1 cellular context compared by ENCODE assay signal in the genomic region with DNA sequence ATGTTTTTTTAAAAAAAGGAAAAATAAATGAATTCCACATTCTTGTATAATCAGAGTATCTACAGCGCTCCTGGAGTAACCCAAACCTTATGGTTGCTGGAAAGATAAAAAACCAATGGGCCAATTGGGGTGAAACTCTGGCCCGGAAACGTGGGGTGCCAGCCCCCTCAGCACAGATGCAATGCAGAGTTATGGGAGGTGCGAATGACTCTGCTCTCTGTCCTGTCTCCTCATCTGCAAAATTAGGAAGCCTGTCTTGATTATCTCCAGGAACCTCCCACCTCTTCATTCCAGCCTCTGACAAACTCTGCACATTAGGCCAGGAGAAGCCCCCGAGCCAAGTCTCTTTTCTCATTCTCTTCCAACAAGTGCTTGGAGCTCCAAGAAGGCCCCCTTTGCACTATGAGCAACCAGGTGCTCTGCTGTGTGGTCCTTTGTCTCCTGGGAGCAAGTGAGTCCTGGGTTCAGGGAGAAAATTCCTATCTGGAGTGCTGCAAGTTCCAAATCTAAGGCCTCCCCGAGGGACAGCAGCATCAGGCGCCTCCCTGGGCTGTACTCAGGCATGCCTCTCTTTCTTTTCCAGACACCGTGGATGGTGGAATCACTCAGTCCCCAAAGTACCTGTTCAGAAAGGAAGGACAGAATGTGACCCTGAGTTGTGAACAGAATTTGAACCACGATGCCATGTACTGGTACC.
TF ChIP-seq lines count a peak whose summit lies in the region.

No MANE protein-coding gene starts in this region.

TF ChIP-seq in GM23338, 12 proteins besides CTCF, POLR2A, EP300 and RAD21 (continued from another document):
- TF ChIP-seq, protein P1, sequence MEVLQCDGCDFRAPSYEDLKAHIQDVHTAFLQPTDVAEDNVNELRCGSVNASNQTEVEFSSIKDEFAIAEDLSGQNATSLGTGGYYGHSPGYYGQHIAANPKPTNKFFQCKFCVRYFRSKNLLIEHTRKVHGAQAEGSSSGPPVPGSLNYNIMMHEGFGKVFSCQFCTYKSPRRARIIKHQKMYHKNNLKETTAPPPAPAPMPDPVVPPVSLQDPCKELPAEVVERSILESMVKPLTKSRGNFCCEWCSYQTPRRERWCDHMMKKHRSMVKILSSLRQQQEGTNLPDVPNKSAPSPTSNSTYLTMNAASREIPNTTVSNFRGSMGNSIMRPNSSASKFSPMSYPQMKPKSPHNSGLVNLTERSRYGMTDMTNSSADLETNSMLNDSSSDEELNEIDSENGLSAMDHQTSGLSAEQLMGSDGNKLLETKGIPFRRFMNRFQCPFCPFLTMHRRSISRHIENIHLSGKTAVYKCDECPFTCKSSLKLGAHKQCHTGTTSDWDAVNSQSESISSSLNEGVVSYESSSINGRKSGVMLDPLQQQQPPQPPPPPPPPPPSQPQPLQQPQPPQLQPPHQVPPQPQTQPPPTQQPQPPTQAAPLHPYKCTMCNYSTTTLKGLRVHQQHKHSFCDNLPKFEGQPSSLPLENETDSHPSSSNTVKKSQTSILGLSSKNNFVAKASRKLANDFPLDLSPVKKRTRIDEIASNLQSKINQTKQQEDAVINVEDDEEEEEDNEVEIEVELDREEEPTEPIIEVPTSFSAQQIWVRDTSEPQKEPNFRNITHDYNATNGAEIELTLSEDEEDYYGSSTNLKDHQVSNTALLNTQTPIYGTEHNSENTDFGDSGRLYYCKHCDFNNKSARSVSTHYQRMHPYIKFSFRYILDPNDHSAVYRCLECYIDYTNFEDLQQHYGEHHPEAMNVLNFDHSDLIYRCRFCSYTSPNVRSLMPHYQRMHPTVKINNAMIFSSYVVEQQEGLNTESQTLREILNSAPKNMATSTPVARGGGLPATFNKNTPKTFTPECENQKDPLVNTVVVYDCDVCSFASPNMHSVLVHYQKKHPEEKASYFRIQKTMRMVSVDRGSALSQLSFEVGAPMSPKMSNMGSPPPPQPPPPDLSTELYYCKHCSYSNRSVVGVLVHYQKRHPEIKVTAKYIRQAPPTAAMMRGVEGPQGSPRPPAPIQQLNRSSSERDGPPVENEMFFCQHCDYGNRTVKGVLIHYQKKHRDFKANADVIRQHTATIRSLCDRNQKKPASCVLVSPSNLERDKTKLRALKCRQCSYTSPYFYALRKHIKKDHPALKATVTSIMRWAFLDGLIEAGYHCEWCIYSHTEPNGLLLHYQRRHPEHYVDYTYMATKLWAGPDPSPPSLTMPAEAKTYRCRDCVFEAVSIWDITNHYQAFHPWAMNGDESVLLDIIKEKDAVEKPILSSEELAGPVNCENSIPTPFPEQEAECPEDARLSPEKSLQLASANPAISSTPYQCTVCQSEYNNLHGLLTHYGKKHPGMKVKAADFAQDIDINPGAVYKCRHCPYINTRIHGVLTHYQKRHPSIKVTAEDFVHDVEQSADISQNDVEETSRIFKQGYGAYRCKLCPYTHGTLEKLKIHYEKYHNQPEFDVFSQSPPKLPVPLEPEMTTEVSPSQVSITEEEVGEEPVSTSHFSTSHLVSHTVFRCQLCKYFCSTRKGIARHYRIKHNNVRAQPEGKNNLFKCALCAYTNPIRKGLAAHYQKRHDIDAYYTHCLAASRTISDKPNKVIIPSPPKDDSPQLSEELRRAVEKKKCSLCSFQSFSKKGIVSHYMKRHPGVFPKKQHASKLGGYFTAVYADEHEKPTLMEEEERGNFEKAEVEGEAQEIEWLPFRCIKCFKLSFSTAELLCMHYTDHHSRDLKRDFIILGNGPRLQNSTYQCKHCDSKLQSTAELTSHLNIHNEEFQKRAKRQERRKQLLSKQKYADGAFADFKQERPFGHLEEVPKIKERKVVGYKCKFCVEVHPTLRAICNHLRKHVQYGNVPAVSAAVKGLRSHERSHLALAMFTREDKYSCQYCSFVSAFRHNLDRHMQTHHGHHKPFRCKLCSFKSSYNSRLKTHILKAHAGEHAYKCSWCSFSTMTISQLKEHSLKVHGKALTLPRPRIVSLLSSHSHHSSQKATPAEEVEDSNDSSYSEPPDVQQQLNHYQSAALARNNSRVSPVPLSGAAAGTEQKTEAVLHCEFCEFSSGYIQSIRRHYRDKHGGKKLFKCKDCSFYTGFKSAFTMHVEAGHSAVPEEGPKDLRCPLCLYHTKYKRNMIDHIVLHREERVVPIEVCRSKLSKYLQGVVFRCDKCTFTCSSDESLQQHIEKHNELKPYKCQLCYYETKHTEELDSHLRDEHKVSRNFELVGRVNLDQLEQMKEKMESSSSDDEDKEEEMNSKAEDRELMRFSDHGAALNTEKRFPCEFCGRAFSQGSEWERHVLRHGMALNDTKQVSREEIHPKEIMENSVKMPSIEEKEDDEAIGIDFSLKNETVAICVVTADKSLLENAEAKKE (CRISPR knock-in tag; IDR thresholded peaks at IDR 0.05): no peak
- TF ChIP-seq POLR2AphosphoS5 (IDR thresholded peaks at IDR 0.05; ENCODE audit: low read depth): no peak
- TF ChIP-seq EZH2 (IDR thresholded peaks at IDR 0.05; ENCODE audit: low read depth, unreplicated experiment): no peak
- no peak for TF ChIP-seq CREB1 (CRISPR knock-in tag; IDR thresholded peaks at IDR 0.05; ENCODE audit: low read depth)
- TF ChIP-seq EZH2phosphoT487 (IDR thresholded peaks at IDR 0.05; ENCODE audit: unreplicated experiment): no peak
- TF ChIP-seq NANOG (IDR thresholded peaks at IDR 0.05; ENCODE audit: borderline replicate concordance): no peak
- no peak for TF ChIP-seq JUNB (IDR thresholded peaks at IDR 0.05; ENCODE audit: unreplicated experiment)
- TF ChIP-seq ZNF331 (CRISPR knock-in tag; IDR thresholded peaks at IDR 0.05; ENCODE audit: low read depth): no peak
- TF ChIP-seq STAT1 (IDR thresholded peaks at IDR 0.05; ENCODE audit: unreplicated experiment): no peak
- TF ChIP-seq, protein P2, sequence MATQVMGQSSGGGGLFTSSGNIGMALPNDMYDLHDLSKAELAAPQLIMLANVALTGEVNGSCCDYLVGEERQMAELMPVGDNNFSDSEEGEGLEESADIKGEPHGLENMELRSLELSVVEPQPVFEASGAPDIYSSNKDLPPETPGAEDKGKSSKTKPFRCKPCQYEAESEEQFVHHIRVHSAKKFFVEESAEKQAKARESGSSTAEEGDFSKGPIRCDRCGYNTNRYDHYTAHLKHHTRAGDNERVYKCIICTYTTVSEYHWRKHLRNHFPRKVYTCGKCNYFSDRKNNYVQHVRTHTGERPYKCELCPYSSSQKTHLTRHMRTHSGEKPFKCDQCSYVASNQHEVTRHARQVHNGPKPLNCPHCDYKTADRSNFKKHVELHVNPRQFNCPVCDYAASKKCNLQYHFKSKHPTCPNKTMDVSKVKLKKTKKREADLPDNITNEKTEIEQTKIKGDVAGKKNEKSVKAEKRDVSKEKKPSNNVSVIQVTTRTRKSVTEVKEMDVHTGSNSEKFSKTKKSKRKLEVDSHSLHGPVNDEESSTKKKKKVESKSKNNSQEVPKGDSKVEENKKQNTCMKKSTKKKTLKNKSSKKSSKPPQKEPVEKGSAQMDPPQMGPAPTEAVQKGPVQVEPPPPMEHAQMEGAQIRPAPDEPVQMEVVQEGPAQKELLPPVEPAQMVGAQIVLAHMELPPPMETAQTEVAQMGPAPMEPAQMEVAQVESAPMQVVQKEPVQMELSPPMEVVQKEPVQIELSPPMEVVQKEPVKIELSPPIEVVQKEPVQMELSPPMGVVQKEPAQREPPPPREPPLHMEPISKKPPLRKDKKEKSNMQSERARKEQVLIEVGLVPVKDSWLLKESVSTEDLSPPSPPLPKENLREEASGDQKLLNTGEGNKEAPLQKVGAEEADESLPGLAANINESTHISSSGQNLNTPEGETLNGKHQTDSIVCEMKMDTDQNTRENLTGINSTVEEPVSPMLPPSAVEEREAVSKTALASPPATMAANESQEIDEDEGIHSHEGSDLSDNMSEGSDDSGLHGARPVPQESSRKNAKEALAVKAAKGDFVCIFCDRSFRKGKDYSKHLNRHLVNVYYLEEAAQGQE (IDR thresholded peaks at IDR 0.05; ENCODE audit: unreplicated experiment): no peak
- TF ChIP-seq ZNF114 (CRISPR knock-in tag; IDR thresholded peaks at IDR 0.05): no peak
TF ChIP-seq in GM23338: peak in this region for 0.
